ENCODE assay signal across 43 cellular contexts in the genomic region with DNA sequence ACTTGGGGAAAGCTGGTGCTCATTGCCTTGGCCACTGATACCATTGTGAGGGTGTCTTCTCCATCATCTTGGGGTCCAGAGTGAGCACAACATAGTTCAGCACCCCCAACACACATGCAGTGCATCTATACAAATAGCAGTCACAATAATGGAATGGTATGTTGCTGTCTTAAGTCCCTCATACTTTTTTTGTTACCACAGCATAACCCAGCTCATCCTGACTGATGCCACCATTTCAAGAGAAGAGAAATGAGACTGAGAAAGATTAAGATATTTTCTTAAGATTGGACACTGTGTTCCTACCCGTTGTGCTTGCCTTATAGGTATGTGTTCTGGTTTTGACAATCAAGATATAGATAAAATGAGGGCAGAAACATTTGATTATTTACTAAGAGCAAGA. TPM values are rescaled to one million over a fixed set of nuclear protein-coding genes. Genes with fewer than 3 reads are reported as not detected.
"Had no signal": no experiment of that assay in that cellular context is flagged by ENCODE, and none has a peak within 500 bp of the region (broad histone marks: within the 10 kb centered on the region; RNA-seq: fewer than 3 reads in every experiment).

No MANE protein-coding gene starts in this region.

- H3K27ac ChIP-seq: adrenal gland, ascending aorta, body of pancreas, brain microvascular endothelial cell, breast epithelium, cardiac muscle cell had no signal

- H3K36me3 ChIP-seq: adrenal gland, ascending aorta, brain microvascular endothelial cell, breast epithelium, cardiac muscle cell had no signal

- H3K9me3 Mint-ChIP-seq: activated naive CD4-positive, alpha-beta T cell treated with anti-CD3 and anti-CD28 coated beads, Interleukin-2, amount 10 ng/mL, durations not matched to agents 7 days and 5 days; activated naive CD4-positive, alpha-beta T cell treated with anti-CD3 and anti-CD28 coated beads, Interleukin-2, amount 50 U/mL, for 24 hours; activated naive CD4-positive, alpha-beta T cell treated with anti-CD3 and anti-CD28 coated beads, Interleukin-2, amount 50 U/mL, for 72 hours; activated naive CD8-positive, alpha-beta T cell treated with anti-CD3 and anti-CD28 coated beads, Interleukin-2, amount 10 ng/mL, durations not matched to agents 7 days and 5 days; activated naive CD8-positive, alpha-beta T cell treated with anti-CD3 and anti-CD28 coated beads, Interleukin-2, amount 50 U/mL, for 24 hours; activated T-cell treated with anti-CD3 and anti-CD28 coated beads, Interleukin-2, amount 50 U/mL, for 24 hours; activated T-cell treated with anti-CD3 and anti-CD28 coated beads, Interleukin-2, amount 50 U/mL, for 4 hours; activated T-helper 1 cell treated with anti-CD3 and anti-CD28 coated beads, Interleukin-12 subunit alpha, Interleukin-12 subunit beta, Interleukin-2, Interleukin-4 antibody, amounts not matched to agents 30 ng/mL and 10 ng/mL and 1 ng/mL, durations not matched to agents 14 hours and 24 hours and 36 hours; activated T-helper 17 cell treated with anti-CD3 and anti-CD28 coated beads, Interleukin-2, amount 50 U/mL, for 72 hours; activated T-helper 2 cell treated with anti-CD3 and anti-CD28 coated beads, Interferon-gamma antibody, Interleukin-2, Interleukin-4, amounts not matched to agents 10 μg/mL and 5 μg/mL and 100 μg/mL, durations not matched to agents 14 hours and 24 hours and 36 hours; brain; central memory CD8-positive, alpha-beta T cell had no signal

- ATAC-seq: activated naive CD4-positive, alpha-beta T cell treated with anti-CD3 and anti-CD28 coated beads, Interleukin-2, amount 50 U/mL, for 72 hours; activated naive CD8-positive, alpha-beta T cell treated with anti-CD3 and anti-CD28 coated beads, Interleukin-2, amount 50 U/mL, for 24 hours; activated T-cell treated with anti-CD3 and anti-CD28 coated beads, Interleukin-2, amount 50 U/mL, for 4 hours; activated T-cell treated with anti-CD3 and anti-CD28 coated beads, Interleukin-2, amount 50 U/mL, for 72 hours; activated T-helper 17 cell treated with anti-CD3 and anti-CD28 coated beads, Interleukin-2, amount 50 U/mL, for 72 hours; body of pancreas had no signal

- H3K9me3 ChIP-seq: adrenal gland, ascending aorta, body of pancreas, breast epithelium had no signal

- H3K4me3 ChIP-seq: adrenal gland, ascending aorta, body of pancreas, breast epithelium, cardiac muscle cell had no signal

- H3K27ac Mint-ChIP-seq: activated naive CD4-positive, alpha-beta T cell treated with anti-CD3 and anti-CD28 coated beads for 36 hours; activated naive CD4-positive, alpha-beta T cell treated with anti-CD3 and anti-CD28 coated beads, Interleukin-2, amount 10 ng/mL, durations not matched to agents 7 days and 5 days; activated naive CD4-positive, alpha-beta T cell treated with anti-CD3 and anti-CD28 coated beads, Interleukin-2, amount 50 U/mL, for 24 hours; activated naive CD4-positive, alpha-beta T cell treated with anti-CD3 and anti-CD28 coated beads, Interleukin-2, amount 50 U/mL, for 72 hours; activated naive CD8-positive, alpha-beta T cell; activated naive CD8-positive, alpha-beta T cell treated with anti-CD3 and anti-CD28 coated beads for 36 hours; activated naive CD8-positive, alpha-beta T cell treated with anti-CD3 and anti-CD28 coated beads, Interleukin-2, amount 10 ng/mL, durations not matched to agents 7 days and 5 days; activated naive CD8-positive, alpha-beta T cell treated with anti-CD3 and anti-CD28 coated beads, Interleukin-2, amount 50 U/mL, for 24 hours; activated T-cell treated with anti-CD3 and anti-CD28 coated beads, Interleukin-2, amount 50 U/mL, for 24 hours; activated T-cell treated with anti-CD3 and anti-CD28 coated beads, Interleukin-2, amount 50 U/mL, for 72 hours; activated T-helper 1 cell treated with anti-CD3 and anti-CD28 coated beads, Interleukin-12 subunit alpha, Interleukin-12 subunit beta, Interleukin-2, Interleukin-4 antibody, amounts not matched to agents 30 ng/mL and 10 ng/mL and 1 ng/mL, durations not matched to agents 14 hours and 24 hours and 36 hours; activated T-helper 17 cell treated with anti-CD3 and anti-CD28 coated beads, Interleukin-2, amount 50 U/mL, for 72 hours; activated T-helper 2 cell treated with anti-CD3 and anti-CD28 coated beads, Interferon-gamma antibody, Interleukin-2, Interleukin-4, amounts not matched to agents 10 μg/mL and 5 μg/mL and 100 μg/mL, durations not matched to agents 14 hours and 24 hours and 36 hours; brain had no signal

- H3K27me3 Mint-ChIP-seq: activated naive CD8-positive, alpha-beta T cell; activated T-cell treated with anti-CD3 and anti-CD28 coated beads, Interleukin-2, amount 50 U/mL, for 24 hours; activated T-helper 17 cell treated with anti-CD3 and anti-CD28 coated beads, Interleukin-2, amount 50 U/mL, for 72 hours had no signal

- FAIRE-seq: astrocyte, bronchial epithelial cell had no signal

- H3K4me1 ChIP-seq: adrenal gland, ascending aorta, body of pancreas, breast epithelium had no signal

- H3K4me1 Mint-ChIP-seq: activated naive CD4-positive, alpha-beta T cell treated with anti-CD3 and anti-CD28 coated beads, Interleukin-2, amount 10 ng/mL, durations not matched to agents 7 days and 5 days; activated naive CD4-positive, alpha-beta T cell treated with anti-CD3 and anti-CD28 coated beads, Interleukin-2, amount 50 U/mL, for 24 hours; activated naive CD8-positive, alpha-beta T cell treated with anti-CD3 and anti-CD28 coated beads for 36 hours; activated naive CD8-positive, alpha-beta T cell treated with anti-CD3 and anti-CD28 coated beads, Interleukin-2, amount 10 ng/mL, durations not matched to agents 7 days and 5 days; activated naive CD8-positive, alpha-beta T cell treated with anti-CD3 and anti-CD28 coated beads, Interleukin-2, amount 50 U/mL, for 24 hours; activated T-helper 17 cell treated with anti-CD3 and anti-CD28 coated beads, Interleukin-2, amount 50 U/mL, for 72 hours; brain; central memory CD8-positive, alpha-beta T cell had no signal

- H3K27me3 ChIP-seq: adrenal gland, ascending aorta, body of pancreas, brain microvascular endothelial cell, breast epithelium, cardiac muscle cell had no signal

- H3K4me3 Mint-ChIP-seq: activated naive CD4-positive, alpha-beta T cell treated with anti-CD3 and anti-CD28 coated beads for 36 hours; activated naive CD4-positive, alpha-beta T cell treated with anti-CD3 and anti-CD28 coated beads, Interleukin-2, amount 10 ng/mL, durations not matched to agents 7 days and 5 days; activated naive CD4-positive, alpha-beta T cell treated with anti-CD3 and anti-CD28 coated beads, Interleukin-2, amount 50 U/mL, for 24 hours; activated naive CD8-positive, alpha-beta T cell; activated naive CD8-positive, alpha-beta T cell treated with anti-CD3 and anti-CD28 coated beads for 36 hours; activated naive CD8-positive, alpha-beta T cell treated with anti-CD3 and anti-CD28 coated beads, Interleukin-2, amount 10 ng/mL, durations not matched to agents 7 days and 5 days; activated naive CD8-positive, alpha-beta T cell treated with anti-CD3 and anti-CD28 coated beads, Interleukin-2, amount 50 U/mL, for 24 hours; activated T-cell treated with anti-CD3 and anti-CD28 coated beads, Interleukin-2, amount 50 U/mL, for 24 hours; activated T-cell treated with anti-CD3 and anti-CD28 coated beads, Interleukin-2, amount 50 U/mL, for 4 hours; activated T-cell treated with anti-CD3 and anti-CD28 coated beads, Interleukin-2, amount 50 U/mL, for 72 hours; activated T-helper 1 cell treated with anti-CD3 and anti-CD28 coated beads, Interleukin-12 subunit alpha, Interleukin-12 subunit beta, Interleukin-2, Interleukin-4 antibody, amounts not matched to agents 30 ng/mL and 10 ng/mL and 1 ng/mL, durations not matched to agents 14 hours and 24 hours and 36 hours; activated T-helper 17 cell treated with anti-CD3 and anti-CD28 coated beads, Interleukin-2, amount 50 U/mL, for 72 hours; brain; central memory CD8-positive, alpha-beta T cell had no signal

- H3K36me3 Mint-ChIP-seq: activated naive CD4-positive, alpha-beta T cell treated with anti-CD3 and anti-CD28 coated beads, Interleukin-2, amount 10 ng/mL, durations not matched to agents 7 days and 5 days; activated naive CD4-positive, alpha-beta T cell treated with anti-CD3 and anti-CD28 coated beads, Interleukin-2, amount 50 U/mL, for 24 hours; activated naive CD4-positive, alpha-beta T cell treated with anti-CD3 and anti-CD28 coated beads, Interleukin-2, amount 50 U/mL, for 72 hours; activated naive CD8-positive, alpha-beta T cell; activated naive CD8-positive, alpha-beta T cell treated with anti-CD3 and anti-CD28 coated beads for 36 hours; activated naive CD8-positive, alpha-beta T cell treated with anti-CD3 and anti-CD28 coated beads, Interleukin-2, amount 10 ng/mL, durations not matched to agents 7 days and 5 days; brain had no signal

- DNase-seq: activated effector memory CD4-positive, alpha-beta T cell treated with anti-CD3 and anti-CD28 coated beads, Interleukin-2, amount 50 U/mL, for 16 hours; activated effector memory CD4-positive, alpha-beta T cell treated with Interleukin-2 at 50 U/mL for 16 hours; activated gamma-delta T cell; activated gamma-delta T cell treated with Interleukin-2 at 50 U/mL for 16 hours; activated naive CD4-positive, alpha-beta T cell; activated naive CD4-positive, alpha-beta T cell treated with anti-CD3 and anti-CD28 coated beads for 36 hours; activated naive CD4-positive, alpha-beta T cell treated with anti-CD3 and anti-CD28 coated beads, Interleukin-2, amount 10 ng/mL, durations not matched to agents 7 days and 5 days; activated naive CD4-positive, alpha-beta T cell treated with anti-CD3 and anti-CD28 coated beads, Interleukin-2, amount 50 U/mL, for 16 hours; activated naive CD4-positive, alpha-beta T cell treated with Interleukin-2 at 50 U/mL for 16 hours; activated naive CD8-positive, alpha-beta T cell treated with anti-CD3 and anti-CD28 coated beads for 36 hours; activated naive CD8-positive, alpha-beta T cell treated with anti-CD3 and anti-CD28 coated beads, Interleukin-2, amount 10 ng/mL, durations not matched to agents 7 days and 5 days; activated naive CD8-positive, alpha-beta T cell treated with anti-CD3 and anti-CD28 coated beads, Interleukin-2, amount 50 U/mL, for 24 hours; activated T-cell treated with anti-CD3 and anti-CD28 coated beads, Interleukin-2, amount 50 U/mL, for 24 hours; activated T-cell treated with anti-CD3 and anti-CD28 coated beads, Interleukin-2, amount 50 U/mL, for 4 hours; activated T-cell treated with anti-CD3 and anti-CD28 coated beads, Interleukin-2, amount 50 U/mL, for 48 hours; activated T-cell treated with anti-CD3 and anti-CD28 coated beads, Interleukin-2, amount 50 U/mL, for 72 hours; adrenal gland; amniotic stem cell; amygdala; anterior cingulate cortex; aorta; body of pancreas; brain microvascular endothelial cell; caudate nucleus; central memory CD4-positive, alpha-beta T cell; cerebellar nuclear complex had no signal

RNA-seq across cellular contexts. Expression of gene CST4, which starts 15.6 kb away (rescaled TPM):
- total RNA-seq: activated naive CD4-positive, alpha-beta T cell treated with anti-CD3 and anti-CD28 coated beads for 36 hours; activated naive CD4-positive, alpha-beta T cell treated with anti-CD3 and anti-CD28 coated beads, Interleukin-2, amount 50 U/mL, for 72 hours; activated naive CD8-positive, alpha-beta T cell treated with anti-CD3 and anti-CD28 coated beads for 36 hours; activated naive CD8-positive, alpha-beta T cell treated with anti-CD3 and anti-CD28 coated beads, Interleukin-2, amount 10 ng/mL, durations not matched to agents 7 days and 5 days; activated T-cell treated with anti-CD3 and anti-CD28 coated beads, Interleukin-2, amount 50 U/mL, for 4 hours; activated T-cell treated with anti-CD3 and anti-CD28 coated beads, Interleukin-2, amount 50 U/mL, for 72 hours; activated T-helper 1 cell treated with anti-CD3 and anti-CD28 coated beads, Interleukin-12 subunit alpha, Interleukin-12 subunit beta, Interleukin-2, Interleukin-4 antibody, amounts not matched to agents 30 ng/mL and 10 ng/mL and 1 ng/mL, durations not matched to agents 14 hours and 24 hours and 36 hours; activated T-helper 17 cell treated with anti-CD3 and anti-CD28 coated beads, Interleukin-2, amount 50 U/mL, for 72 hours; activated T-helper 2 cell treated with anti-CD3 and anti-CD28 coated beads, Interferon-gamma antibody, Interleukin-2, Interleukin-4, amounts not matched to agents 10 μg/mL and 5 μg/mL and 100 μg/mL, durations not matched to agents 14 hours and 24 hours and 36 hours; adrenal gland; aorta; ascending aorta; astrocyte; body of pancreas; breast epithelium; bronchial epithelial cell; cardiac muscle cell; cardiac septum; cerebellum; chondrocyte had no signal
- polyA plus RNA-seq: adipose tissue, adrenal gland, aorta, cardiac muscle cell had no signal

RNA-seq across cellular contexts. Expression of gene CST3, which starts 35.5 kb away (rescaled TPM):
- total RNA-seq: activated T-helper 17 cell treated with anti-CD3 and anti-CD28 coated beads, Interleukin-2, amount 50 U/mL, for 72 hours had no signal
